In genomic region chr4:73019462-73020047, GRCh38 we compare ENCODE assay signal across 8 cellular contexts. TPM values are rescaled to one million over a fixed set of nuclear protein-coding genes. Genes with fewer than 3 reads are reported as not detected.
DNase-seq lines count a peak whose midpoint lies in the region; ATAC-seq lines count a peak whose summit lies in the region.

No MANE protein-coding gene starts in this region.

- ATAC-seq in HG03439 (IDR thresholded peaks at IDR 0.05; ENCODE audit: unreplicated experiment): no peak

- DNase-seq in A172 (ENCODE audit: low spot score) (peak; percentile 18), DMS53 treated with DMSO at 0.1 percent for 48 hours (lab: John Stamatoyannopoulos, UW; ENCODE audit: unreplicated experiment) (peak; percentile 23), NAMALWA (ENCODE audit: low spot score) (peak; percentile 61), astrocyte of the hippocampus (ENCODE audit: low read depth, low spot score) (peak; percentile 67), kidney tubule cell (ENCODE audit: low spot score) (peak; percentile 54), NCI-H2107 treated with DMSO at 0.1 percent for 48 hours (lab: John Stamatoyannopoulos, UW; ENCODE audit: unreplicated experiment) (no peak), mesenteric fat pad (ENCODE audit: low spot score) (no peak)

RNA-seq across cellular contexts. Expression of gene COX18, which starts 50.0 kb away (rescaled TPM):
- total RNA-seq in A172 (2014; rRNA removed; shearing (Covaris generic)): 21.8 and 22.8 TPM in 2 replicates
- 11.7 TPM for total RNA-seq in mesenteric fat pad

Comparison
In these comparisons a context has a peak if more than half of its experiments do, and no peak if none do; other contexts are left out.
1. DNase-seq: peak in A172 (single experiment), DMS53 treated with DMSO at 0.1 percent for 48 hours (single experiment), NAMALWA (single experiment), astrocyte of the hippocampus (single experiment) and kidney tubule cell (single experiment); none in NCI-H2107 treated with DMSO at 0.1 percent for 48 hours (single experiment) and mesenteric fat pad (single experiment).